In the genomic region with DNA sequence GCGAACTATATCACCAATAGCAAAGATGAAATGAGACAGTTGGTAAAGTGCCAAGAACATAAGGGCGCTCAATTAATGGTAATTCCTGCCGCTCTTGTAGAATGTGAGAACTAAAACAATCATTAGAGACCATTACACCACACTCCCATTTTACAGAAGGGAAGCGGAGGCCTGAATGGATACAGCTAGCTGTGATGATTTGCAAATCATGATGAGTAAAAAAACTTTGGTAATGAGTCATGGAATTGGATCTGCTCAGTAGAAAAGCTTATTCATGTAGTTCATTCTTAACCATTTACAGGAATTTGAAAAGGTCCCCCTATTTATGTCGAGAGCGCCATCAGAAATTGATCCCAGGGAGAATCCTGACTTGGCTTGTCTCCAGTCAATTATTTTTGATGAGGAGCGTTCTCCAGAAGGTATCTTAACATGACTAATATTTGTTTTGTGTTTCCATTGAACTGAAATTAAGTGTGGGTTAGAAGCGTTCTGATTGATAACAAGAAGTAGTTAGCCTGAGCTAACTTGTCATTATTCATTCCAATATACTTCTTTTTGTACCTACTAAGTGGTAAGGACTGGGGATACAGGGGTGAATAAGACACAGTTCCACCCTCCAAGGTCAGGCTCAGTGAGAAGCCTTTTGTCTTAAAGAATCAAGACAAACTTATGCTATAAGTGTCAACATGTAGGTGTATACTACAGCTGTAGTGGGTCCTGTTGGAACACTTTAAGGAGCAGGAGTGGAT, we compare ENCODE assay signal across 8 cellular contexts. TPM values are rescaled to one million over a fixed set of nuclear protein-coding genes. Genes with fewer than 3 reads are reported as not detected.
DNase-seq lines count a peak whose midpoint lies in the region; ATAC-seq and TF ChIP-seq lines count a peak whose summit lies in the region.

No MANE protein-coding gene starts in this region.

- peak overlapping the region; percentile 91 for H3K4me3 Mint-ChIP-seq in activated naive CD8-positive, alpha-beta T cell treated with anti-CD3 and anti-CD28 coated beads for 36 hours

- H3K9me3 ChIP-seq in BE2C, result no peaks in the 10 kb centered on the region

- peak overlapping the region; percentile 94 for H3K27ac Mint-ChIP-seq in activated naive CD8-positive, alpha-beta T cell treated with anti-CD3 and anti-CD28 coated beads for 36 hours

- ATAC-seq in HG02610 (IDR thresholded peaks at IDR 0.05; ENCODE audit: unreplicated experiment), result peak; percentile 5
- ATAC-seq in HG02981 (IDR thresholded peaks at IDR 0.05; ENCODE audit: unreplicated experiment), result no peak
- ATAC-seq in HG03432 (IDR thresholded peaks at IDR 0.05; ENCODE audit: unreplicated experiment), result no peak

- H3K4me1 Mint-ChIP-seq in activated naive CD8-positive, alpha-beta T cell treated with anti-CD3 and anti-CD28 coated beads for 36 hours, result peaks cover 29% of the 10 kb centered on the region

- no peaks in the 10 kb centered on the region; the same call in 1 of the 2 replicates for H3K36me3 ChIP-seq in BE2C

- H3K9me3 Mint-ChIP-seq in activated naive CD8-positive, alpha-beta T cell treated with anti-CD3 and anti-CD28 coated beads for 36 hours, result no peaks in the 10 kb centered on the region

- DNase-seq in BE2C (no peak), iris pigment epithelial cell (ENCODE audit: low read depth) (peak; percentile 83), stromal cell of bone marrow (ENCODE audit: low read depth) (peak; percentile 64), OCI-M1 (lab: John Stamatoyannopoulos, UW) (no peak)
- no peak for DNase-seq in activated naive CD8-positive, alpha-beta T cell treated with anti-CD3 and anti-CD28 coated beads for 36 hours

- 0 out of 2 replicates have a peak, but pooled peaks cover 2% of the 10 kb centered on the region for H3K4me1 ChIP-seq in BE2C

- no peak for TF ChIP-seq CTCF in BE2C (IDR thresholded peaks at IDR 0.05; ENCODE audit: low read depth, low read length)

- H3K4me3 ChIP-seq in BE2C (ENCODE audit: low read depth, low read length), result peak overlapping the region; percentile 89

- peaks cover 18% of the 10 kb centered on the region for H3K36me3 Mint-ChIP-seq in activated naive CD8-positive, alpha-beta T cell treated with anti-CD3 and anti-CD28 coated beads for 36 hours

- H3K27me3 Mint-ChIP-seq in activated naive CD8-positive, alpha-beta T cell treated with anti-CD3 and anti-CD28 coated beads for 36 hours, result no peaks in the 10 kb centered on the region

- H3K27me3 ChIP-seq in BE2C, result no peaks in the 10 kb centered on the region

RNA-seq across cellular contexts. Expression of a gene that starts 0.8 kb away (rescaled TPM):
- 32.3 TPM for polyA plus RNA-seq in BE2C (2012; ENCODE audit: insufficient read depth, insufficient read length, low read depth)
- total RNA-seq in activated naive CD8-positive, alpha-beta T cell treated with anti-CD3 and anti-CD28 coated beads for 36 hours, result 10 to 100 TPM; 40.1 to 41.4 TPM

RNA-seq across cellular contexts. Expression of a gene that starts 47.9 kb away (rescaled TPM):
- polyA plus RNA-seq in BE2C (2012; ENCODE audit: insufficient read depth, insufficient read length, low read depth), result 17.2 TPM
- total RNA-seq in activated naive CD8-positive, alpha-beta T cell treated with anti-CD3 and anti-CD28 coated beads for 36 hours, result 1 to 10 TPM; 6.4 to 6.6 TPM

Comparison
In these comparisons a context has a peak if more than half of its experiments do, and no peak if none do; other contexts are left out.
1. DNase-seq: peak in iris pigment epithelial cell (single experiment) and stromal cell of bone marrow (single experiment); none in BE2C (single experiment), activated naive CD8-positive, alpha-beta T cell treated with anti-CD3 and anti-CD28 coated beads for 36 hours (single experiment) and OCI-M1 (single experiment).